In the genomic region with DNA sequence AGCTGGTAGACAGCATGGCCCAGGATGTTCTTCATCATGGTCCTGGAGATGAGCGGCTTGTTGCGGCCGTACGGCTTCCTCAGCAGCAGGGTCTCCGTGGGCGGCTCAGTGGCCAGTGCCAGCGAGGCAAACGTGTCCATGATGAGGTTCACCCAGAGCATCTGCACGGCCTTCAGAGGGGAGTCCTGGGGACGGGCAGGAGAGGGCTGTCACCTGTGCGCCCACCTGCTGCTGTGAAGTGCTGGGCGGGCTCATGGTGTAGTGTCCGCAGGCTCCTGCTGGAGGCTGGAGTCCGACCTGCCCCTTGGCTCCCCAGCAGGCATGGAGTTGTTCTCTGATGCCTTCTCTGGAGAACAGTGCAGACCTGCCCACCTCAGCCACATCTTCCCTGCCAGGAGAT, we compare ENCODE assay signal across 22 cellular contexts. TPM values are rescaled to one million over a fixed set of nuclear protein-coding genes. Genes with fewer than 3 reads are reported as not detected.
A peak's percentile ranks its signal among the peaks of the same experiment; 100 is the strongest.
DNase-seq lines count a peak whose midpoint lies in the region; ATAC-seq, FAIRE-seq and TF ChIP-seq lines count a peak whose summit lies in the region.
"Had no signal": no experiment of that assay in that cellular context is flagged by ENCODE, and none has a peak within 500 bp of the region (broad histone marks: within the 10 kb centered on the region; RNA-seq: fewer than 3 reads in every experiment).

No MANE protein-coding gene starts in this region.

- H4K91ac ChIP-seq in H1 (replicated peaks; ENCODE audit: insufficient read length, low read length), result no peak overlapping the region

- no peak overlapping the region for H3K4ac ChIP-seq in H1 (replicated peaks; ENCODE audit: insufficient read length, low read depth, low read length)

- H2BK15ac ChIP-seq in H1 (ENCODE audit: low read length), result no peak overlapping the region

- POLR2A ChIA-PET in H1 (lab: Charles Lee; ENCODE audit: partially characterized antibody), result no interaction called here

- no peaks in the 10 kb centered on the region for H3K23me2 ChIP-seq in H1 (ENCODE audit: low read depth, low read length)

- H3K4me3 ChIP-seq in H1 (ENCODE audit: extremely low read depth in 1 of 4, insufficient read depth in 2 of 4, low read depth in 3 of 4, low read length in 4 of 4) (no peak overlapping the region), osteoblast (ENCODE audit: insufficient read depth, low read length) (no peak overlapping the region)

- H3K9me3 Mint-ChIP-seq in natural killer cell, result no peaks in the 10 kb centered on the region
- H3K9me3 Mint-ChIP-seq in T-helper 2 cell treated with Interferon-gamma antibody and Interleukin-4, amounts not matched to agents 5 μg/mL and 100 μg/mL, for 36 hours, result no peaks in the 10 kb centered on the region
- H3K9me3 Mint-ChIP-seq: CD4-positive, CD25-positive, alpha-beta regulatory T cell; CD8-positive, alpha-beta T cell had no signal

- intact Hi-C loops in Right ventricle myocardium inferior (cut with DNase I) (no loop called here), left cardiac atrium (cut with DNase I) (loop anchor here in 1 of 2 donors (5.0 kb wide), 1 partner anchor 350 kb away; no protein-coding TSS in a partner anchor), natural killer cell (cut with micrococcal nuclease) (no loop called here)

- H3K4me2 ChIP-seq in H1 (ENCODE audit: insufficient read depth in 1 of 2, low read depth in 2 of 2, low read length in 2 of 2) (no peak overlapping the region), osteoblast (ENCODE audit: insufficient read depth, low read length) (no peak overlapping the region)

- no peak for TF ChIP-seq POLR2A in H1 (IDR thresholded peaks at IDR 0.05; ENCODE audit: control extremely low read depth in 1 of 2, low read depth in 2 of 2, low read length in 2 of 2)

- no peak overlapping the region for H3K4me3 Mint-ChIP-seq in natural killer cell
- H3K4me3 Mint-ChIP-seq in T-helper 2 cell treated with Interferon-gamma antibody and Interleukin-4, amounts not matched to agents 5 μg/mL and 100 μg/mL, for 36 hours, result no peak overlapping the region
- H3K4me3 Mint-ChIP-seq: B cell; CD4-positive, CD25-positive, alpha-beta regulatory T cell; CD8-positive, alpha-beta T cell had no signal

- H3K56ac ChIP-seq in H1 (replicated peaks; ENCODE audit: insufficient read length, low read depth, low read length), result no peak overlapping the region

- no peak for TF ChIP-seq RAD21 in H1 (IDR thresholded peaks at IDR 0.05 in 1 of 2, conservative IDR thresholded peaks at IDR 0.05 in 1 of 2; ENCODE audit: low read depth in 2 of 2, low read length in 2 of 2)

- ATAC-seq in Right ventricle myocardium inferior, result no peak
- ATAC-seq in left cardiac atrium, result no peak
- ATAC-seq in natural killer cell, result no peak
- no peak for ATAC-seq in HG03342 (IDR thresholded peaks at IDR 0.05; ENCODE audit: unreplicated experiment)
- ATAC-seq: CD8-positive, alpha-beta T cell had no signal

- H4K20me1 ChIP-seq in H1 (replicated peaks in 1 of 2; ENCODE audit: control insufficient read depth in 1 of 2, insufficient read depth in 2 of 2, low read length in 2 of 2), result no peaks in the 10 kb centered on the region
- no peaks in the 10 kb centered on the region for H4K20me1 ChIP-seq in osteoblast (ENCODE audit: insufficient read depth, low read length)

- H2BK20ac ChIP-seq in H1 (ENCODE audit: low read length), result no peak overlapping the region

- H2AFZ ChIP-seq in H1 (ENCODE audit: low read length) (no peak overlapping the region), osteoblast (ENCODE audit: low read length) (no peak overlapping the region)

- H3K27me3 Mint-ChIP-seq in natural killer cell (ENCODE audit: low read depth in 2 of 2), result no peaks in the 10 kb centered on the region
- H3K27me3 Mint-ChIP-seq in T-helper 2 cell treated with Interferon-gamma antibody and Interleukin-4, amounts not matched to agents 5 μg/mL and 100 μg/mL, for 36 hours (ENCODE audit: low read depth), result no peaks in the 10 kb centered on the region
- H3K27me3 Mint-ChIP-seq: CD4-positive, CD25-positive, alpha-beta regulatory T cell had no signal

- no peaks in the 10 kb centered on the region for H3K79me1 ChIP-seq in H1 (ENCODE audit: low read depth, low read length)

- H3K79me2 ChIP-seq in H1 (ENCODE audit: control insufficient read depth in 1 of 2, insufficient read depth in 2 of 2, low read length in 2 of 2), result no peaks in the 10 kb centered on the region
- H3K79me2 ChIP-seq in osteoblast (ENCODE audit: insufficient read depth, low read length), result no peaks in the 10 kb centered on the region

- CTCF ChIA-PET in H1 (lab: Charles Lee; ENCODE audit: partially characterized antibody), result interaction anchor here (0.6 to 5.1 kb wide), 13 partner anchors 12 to 396 kb away, joined by 3 to 46 read pairs (median 9); no protein-coding TSS in a partner anchor

- H4K8ac ChIP-seq in H1 (ENCODE audit: extremely low read depth, insufficient read depth, low read length), result no peak overlapping the region

- H3K36me3 ChIP-seq in H1 (ENCODE audit: control insufficient read depth in 2 of 4, insufficient read depth in 4 of 4, low read length in 3 of 4), result no peaks in the 10 kb centered on the region
- H3K36me3 ChIP-seq in osteoblast (ENCODE audit: insufficient read depth, low read length), result no peaks in the 10 kb centered on the region

- H3K9me3 ChIP-seq in H1 (ENCODE audit: insufficient read depth in 2 of 2, low read depth in 1 of 2, low read length in 1 of 2), result no peaks in the 10 kb centered on the region
- no peaks in the 10 kb centered on the region for H3K9me3 ChIP-seq in osteoblast (ENCODE audit: low read depth, low read length)
- H3K9me3 ChIP-seq: Caco-2 had no signal

- H3K27me3 ChIP-seq in H1 (replicated peaks in 1 of 4; ENCODE audit: control insufficient read depth in 3 of 4, extremely low read depth in 1 of 4, insufficient read depth in 3 of 4, low read length in 3 of 4) (no peaks in the 10 kb centered on the region), osteoblast (ENCODE audit: insufficient read depth, low read length) (no peaks in the 10 kb centered on the region)

- H3K23ac ChIP-seq in H1 (ENCODE audit: insufficient read length), result no peak overlapping the region

- H2BK12ac ChIP-seq in H1 (ENCODE audit: low read depth, low read length), result 0 out of 2 replicates have a peak overlapping the region, but pooled peaks have one; percentile 50

- no peak overlapping the region for H2BK120ac ChIP-seq in H1 (replicated peaks; ENCODE audit: low read depth, low read length)

- H3K14ac ChIP-seq in H1 (ENCODE audit: insufficient read length), result no peak overlapping the region

- no peak overlapping the region for H3K18ac ChIP-seq in H1 (ENCODE audit: extremely low read depth, low read length)

- no peak for FAIRE-seq in H1 (lab: Jason Lieb, UNC)
- FAIRE-seq: A204.1, G401.6, GM12892 had no signal

- no peak overlapping the region for H4K5ac ChIP-seq in H1 (ENCODE audit: insufficient read length, low read depth, low read length)

- H3K27ac ChIP-seq in H1 (ENCODE audit: low read depth, low read length) (no peak overlapping the region), osteoblast (ENCODE audit: low read depth, low read length) (no peak overlapping the region)
- H3K27ac ChIP-seq: 22Rv1 had no signal

- H3K9ac ChIP-seq in H1 (replicated peaks in 1 of 4; ENCODE audit: extremely low read depth in 1 of 4, low read depth in 3 of 4, low read length in 3 of 4), result no peak overlapping the region

- TF ChIP-seq EP300 in H1 (IDR thresholded peaks at IDR 0.05; ENCODE audit: borderline replicate concordance in 1 of 2, low read depth in 2 of 2, low read length in 2 of 2), result no peak

- no peaks in the 10 kb centered on the region for H3K36me3 Mint-ChIP-seq in natural killer cell
- no peaks in the 10 kb centered on the region for H3K36me3 Mint-ChIP-seq in T-helper 2 cell treated with Interferon-gamma antibody and Interleukin-4, amounts not matched to agents 5 μg/mL and 100 μg/mL, for 36 hours (ENCODE audit: low read depth)
- H3K36me3 Mint-ChIP-seq: CD4-positive, CD25-positive, alpha-beta regulatory T cell; CD8-positive, alpha-beta T cell had no signal

- no peak overlapping the region for H2BK5ac ChIP-seq in H1 (ENCODE audit: low read depth, low read length)

- TF ChIP-seq CTCF in H1 (IDR thresholded peaks at IDR 0.05; ENCODE audit: control extremely low read depth in 1 of 3, insufficient read depth in 1 of 3, low read depth in 1 of 3, low read length in 3 of 3), result no peak
- TF ChIP-seq CTCF in osteoblast (IDR thresholded peaks at IDR 0.05; ENCODE audit: extremely low read depth, low read depth, low read length), result no peak
- no peak for TF ChIP-seq CTCF in natural killer cell (IDR thresholded peaks at IDR 0.05)

- no peaks in the 10 kb centered on the region for H3K4me1 Mint-ChIP-seq in natural killer cell
- peaks cover 2% of the 10 kb centered on the region for H3K4me1 Mint-ChIP-seq in T-helper 2 cell treated with Interferon-gamma antibody and Interleukin-4, amounts not matched to agents 5 μg/mL and 100 μg/mL, for 36 hours (ENCODE audit: low read depth)

- no peak overlapping the region for H3K27ac Mint-ChIP-seq in natural killer cell
- H3K27ac Mint-ChIP-seq in T-helper 2 cell treated with Interferon-gamma antibody and Interleukin-4, amounts not matched to agents 5 μg/mL and 100 μg/mL, for 36 hours, result no peak overlapping the region
- H3K27ac Mint-ChIP-seq: CD8-positive, alpha-beta T cell had no signal

- no peak overlapping the region for H2AK5ac ChIP-seq in H1 (ENCODE audit: low read depth, low read length)

- 94% methylated on average over 14 of the region's 14 CpGs; no CpG with 5 or more reads in 1 of the 2 experiments for WGBS in H1 (ENCODE audit: extremely low coverage in 1 of 2, insufficient coverage in 1 of 2, insufficient read length in 1 of 2, insufficient replicate concordance in 2 of 2, low coverage in 1 of 2, low lambda C conversion rate in 2 of 2, missing lambda C conversion rate in 1 of 2), 2 experiments

- DNase-seq in Right ventricle myocardium inferior (ENCODE audit: missing footprints), result peak; percentile 64
- no peak for DNase-seq in left cardiac atrium
- no peak for DNase-seq in H1 (ENCODE audit: low read depth in 1 of 2, low spot score in 2 of 2)
- peak; percentile 51 for DNase-seq in osteoblast (ENCODE audit: insufficient read length, low spot score, missing footprints)
- no peak for DNase-seq in natural killer cell
- DNase-seq in T-helper 2 cell treated with Interferon-gamma antibody and Interleukin-4, amounts not matched to agents 5 μg/mL and 100 μg/mL, for 36 hours (ENCODE audit: low spot score), result no peak
- DNase-seq: C1 segment of cervical spinal cord; Caco-2; CD4-positive, CD25-positive, alpha-beta regulatory T cell; CD8-positive, alpha-beta T cell; DMS153; DND-41; GOT3; H7; HCEC 1CT had no signal

- H3K4me1 ChIP-seq in H1 (replicated peaks in 1 of 4; ENCODE audit: control insufficient read depth in 3 of 4, insufficient read depth in 4 of 4, low read length in 3 of 4) (peaks cover 0 to 2% (median under 1%) of the 10 kb centered on the region in 4 experiments; a peak in 1 of 7 replicates), osteoblast (ENCODE audit: insufficient read depth, low read length) (no peaks in the 10 kb centered on the region)
- H3K4me1 ChIP-seq: Caco-2 had no signal

RNA-seq across cellular contexts. Expression of gene SEC13, which starts 21.9 kb away (rescaled TPM):
- total RNA-seq in Right ventricle myocardium inferior, result 52.4 TPM
- total RNA-seq in left cardiac atrium, result 10 to 100 TPM; 61.4 to 88.8 TPM
- 131 and 136 TPM in 2 replicates for total RNA-seq in H1 (2021; fragmentation: NEBNext Ultra II Directional; extraction: Animal tissue kit (Norgen Biotek cat#: 25700))
- 115 and 124 TPM in 2 replicates for polyA plus RNA-seq in H1 (2011; rRNA removed)
- polyA plus RNA-seq in H1 (2011; cell fraction: cytosol; rRNA removed), result 155 TPM
- 166 TPM for polyA plus RNA-seq in H1 (2011; cell fraction: nucleus; rRNA removed)
- polyA plus RNA-seq in H1 (2012, experiment 1 of 2), result 123 to 167 TPM (median 161 TPM) in 4 replicates
- 77.7 TPM for polyA plus RNA-seq in H1 (2012, experiment 2 of 2)
- polyA plus RNA-seq in H1 (2013, experiment 1 of 2), result 92.4 TPM
- 92.3 TPM for polyA plus RNA-seq in H1 (2013, experiment 2 of 2)
- 165 and 212 TPM in 2 replicates for polyA minus RNA-seq in H1 (2011; rRNA and poly(A)+ RNA removed)
- polyA minus RNA-seq in H1 (2011; cell fraction: cytosol; rRNA and poly(A)+ RNA removed), result 100.0 TPM
- 119 TPM for polyA minus RNA-seq in H1 (2011; cell fraction: nucleus; rRNA and poly(A)+ RNA removed)
- total RNA-seq in osteoblast, result 201 and 204 TPM in 2 replicates
- total RNA-seq in natural killer cell, result 100 to 1,000 TPM in 1 of 3 donors, 10 to 100 TPM in 2; 88.6 to 105 (median 99.3) TPM

RNA-seq across cellular contexts. Expression of gene GHRL, which starts 50.0 kb away (rescaled TPM):
- total RNA-seq in Right ventricle myocardium inferior (0.30 TPM), left cardiac atrium (under 1 TPM in 1 of 2 donors, not detected in 1; 0.60 TPM), osteoblast (under 0.01 TPM in 1 of 2 replicates, not detected in the other), natural killer cell (1 to 10 TPM; 1.4 to 2.6 (median 1.5) TPM)
- total RNA-seq in H1 (2021; fragmentation: NEBNext Ultra II Directional; extraction: Animal tissue kit (Norgen Biotek cat#: 25700)), result 0.35 TPM in 1 of 2 replicates, not detected in the other
- 0.06 and 0.32 TPM in 2 replicates for polyA plus RNA-seq in H1 (2011; rRNA removed)
- polyA plus RNA-seq in H1 (2011; cell fraction: cytosol; rRNA removed), result 0.13 TPM
- polyA plus RNA-seq in H1 (2011; cell fraction: nucleus; rRNA removed), result 0.57 TPM
- 0.23 to 0.87 TPM (median 0.50 TPM) in 3 of 4 replicates, not detected in the other for polyA plus RNA-seq in H1 (2012, experiment 1 of 2)
- not detected for polyA plus RNA-seq in H1 (2012, experiment 2 of 2)
- 0.14 TPM for polyA plus RNA-seq in H1 (2013, experiment 1 of 2)
- 0.26 TPM for polyA plus RNA-seq in H1 (2013, experiment 2 of 2)
- 0.29 and 0.57 TPM in 2 replicates for polyA minus RNA-seq in H1 (2011; rRNA and poly(A)+ RNA removed)
- polyA minus RNA-seq in H1 (2011; cell fraction: cytosol; rRNA and poly(A)+ RNA removed), result not detected
- 1.00 TPM for polyA minus RNA-seq in H1 (2011; cell fraction: nucleus; rRNA and poly(A)+ RNA removed)
- total RNA-seq: Caco-2, H7 had no signal
- polyA plus RNA-seq: AG04450 had no signal

Comparison
In these comparisons a context has a peak if more than half of its experiments do, and no peak if none do; other contexts are left out.
1. DNase-seq: peak in Right ventricle myocardium inferior (single experiment) and osteoblast (single experiment); none in left cardiac atrium (single experiment), H1 (0 of 2), natural killer cell (single experiment) and T-helper 2 cell treated with Interferon-gamma antibody and Interleukin-4, amounts not matched to agents 5 μg/mL and 100 μg/mL, for 36 hours (single experiment).